Comparison of ENCODE assay signal across 13 cellular contexts in genomic region chr21:44496900-44497550, GRCh38. TPM values are rescaled to one million over a fixed set of nuclear protein-coding genes. Genes with fewer than 3 reads are reported as not detected.
DNase-seq lines count a peak whose midpoint lies in the region; ATAC-seq and TF ChIP-seq lines count a peak whose summit lies in the region.
"Had no signal": no experiment of that assay in that cellular context is flagged by ENCODE, and none has a peak within 500 bp of the region (broad histone marks: within the 10 kb centered on the region; RNA-seq: fewer than 3 reads in every experiment).

No MANE protein-coding gene starts in this region.

- TF ChIP-seq CTCF in ascending aorta (IDR thresholded peaks at IDR 0.05) (no peak), nephron (IDR thresholded peaks at IDR 0.05; ENCODE audit: unreplicated experiment in 3 of 3) (no peak), Caco-2 (IDR thresholded peaks at IDR 0.05; ENCODE audit: insufficient read depth in 1 of 2, low read depth in 1 of 2, low read length in 1 of 2, severe bottlenecking in 1 of 2, unreplicated experiment in 1 of 2) (no peak)

- peaks cover 43 to 62% (median 52%) of the 10 kb centered on the region in 10 experiments for H3K4me1 ChIP-seq in BLaER1 treated with 17β-estradiol and CSF1 and Interleukin-3, amounts not matched to agents 10 nM and 100 nM
- no peaks in the 10 kb centered on the region for H3K4me1 ChIP-seq in ascending aorta
- H3K4me1 ChIP-seq in Caco-2 = no peaks in the 10 kb centered on the region

- H3K9me3 ChIP-seq in BLaER1 treated with 17β-estradiol and CSF1 and Interleukin-3, amounts not matched to agents 10 nM and 100 nM (replicated peaks in 1 of 11) = peaks cover 20 to 41% (median 27%) of the 10 kb centered on the region in 11 experiments
- H3K9me3 ChIP-seq in ascending aorta = peaks cover 10 to 19% of the 10 kb centered on the region in 2 donors
- H3K9me3 ChIP-seq in Caco-2 = peaks cover 14% of the 10 kb centered on the region; the same call in 1 of the 2 replicates

- H3K27ac ChIP-seq in BLaER1 treated with 17β-estradiol and CSF1 and Interleukin-3, amounts not matched to agents 10 nM and 100 nM = peak overlapping the region in 1 of 11 experiments; percentile 20; a peak in 1 of 22 replicates
- peak overlapping the region; percentile 18 to 28 for H3K27ac ChIP-seq in ascending aorta

- POLR2A ChIA-PET in Caco-2 (lab: Charles Lee) = no interaction called here

- no peak for ATAC-seq in SK-N-SH treated with all-trans-retinoic acid at 6 μM for 48 hours

- H3K4me3 ChIP-seq in BLaER1 treated with 17β-estradiol and CSF1 and Interleukin-3, amounts not matched to agents 10 nM and 100 nM = no peak overlapping the region
- H3K4me3 ChIP-seq in ascending aorta = no peak overlapping the region
- no peak overlapping the region for H3K4me3 ChIP-seq in Caco-2 (ENCODE audit: low read depth, low read length)

- peak overlapping the region; percentile 41 to 71 (median 59) for H3K4me2 ChIP-seq in BLaER1 treated with 17β-estradiol and CSF1 and Interleukin-3, amounts not matched to agents 10 nM and 100 nM

- H3K4me3 Mint-ChIP-seq in nephron (no peak overlapping the region), Caco-2 (ENCODE audit: unreplicated experiment) (no peak overlapping the region)

- no TSS peak for BruUV-seq in Caco-2 (replicated peaks; lab: Mats Ljungman, UMichigan)

- peaks cover 19% of the 10 kb centered on the region for H3K4me1 Mint-ChIP-seq in nephron
- H3K4me1 Mint-ChIP-seq in Caco-2 (ENCODE audit: low read depth, unreplicated experiment) = no peaks in the 10 kb centered on the region

- H3K27me3 Mint-ChIP-seq in nephron (ENCODE audit: low read depth) = peaks cover 26% of the 10 kb centered on the region
- no peaks in the 10 kb centered on the region for H3K27me3 Mint-ChIP-seq in Caco-2 (ENCODE audit: insufficient read depth, unreplicated experiment)

- H3K36me3 ChIP-seq in BLaER1 treated with 17β-estradiol and CSF1 and Interleukin-3, amounts not matched to agents 10 nM and 100 nM = peaks cover 3 to 43% (median 27%) of the 10 kb centered on the region in 11 experiments; a peak in 21 of 22 replicates
- H3K36me3 ChIP-seq in ascending aorta (no peaks in the 10 kb centered on the region), Caco-2 (ENCODE audit: control insufficient read depth, insufficient read depth, low read length) (no peaks in the 10 kb centered on the region)

- peaks cover 15% of the 10 kb centered on the region for H3K36me3 Mint-ChIP-seq in nephron (ENCODE audit: low read depth)
- H3K36me3 Mint-ChIP-seq in Caco-2 (ENCODE audit: insufficient read depth, unreplicated experiment) = no peaks in the 10 kb centered on the region

- no peaks in the 10 kb centered on the region; a peak in 1 of 22 replicates for H4K20me1 ChIP-seq in BLaER1 treated with 17β-estradiol and CSF1 and Interleukin-3, amounts not matched to agents 10 nM and 100 nM

- no peaks in the 10 kb centered on the region for H3K27me3 ChIP-seq in BLaER1 treated with 17β-estradiol and CSF1 and Interleukin-3, amounts not matched to agents 10 nM and 100 nM
- H3K27me3 ChIP-seq in ascending aorta = no peaks in the 10 kb centered on the region
- H3K27me3 ChIP-seq in Caco-2 (replicated peaks; ENCODE audit: control insufficient read depth, insufficient read depth, low read length) = no peaks in the 10 kb centered on the region

- H3K9me3 Mint-ChIP-seq in nephron = peaks cover 16% of the 10 kb centered on the region
- H3K9me3 Mint-ChIP-seq in Caco-2 (ENCODE audit: unreplicated experiment) = peaks cover 16% of the 10 kb centered on the region

- peak; percentile 78 for DNase-seq in NCI-H1092 treated with DMSO at 0.1 percent for 48 hours (lab: John Stamatoyannopoulos, UW)
- no peak for DNase-seq in ascending aorta (ENCODE audit: low spot score in 2 of 2)
- DNase-seq in stimulated activated CD4-positive, alpha-beta T cell treated with anti-CD3 and anti-CD28 coated beads, Interleukin-15, amount 100 ng/mL, for 24 hours = no peak
- DNase-seq in Caco-2 = no peak
- no peak for DNase-seq in dermis blood vessel endothelial cell
- DNase-seq: activated CD4-positive, alpha-beta T cell treated with anti-CD3 and anti-CD28 coated beads, Interleukin-2, amount 50 U/mL, for 4 hours; DND-41; NCI-H82; SHP77 had no signal

- intact Hi-C loops in ascending aorta (cut with DNase I) (no loop called here), Caco-2 (cut with micrococcal nuclease; ENCODE audit: unreplicated experiment) (no loop called here)

- CTCF ChIA-PET in Caco-2 (lab: Charles Lee) = interaction anchor here (0.8 kb wide), 1 partner anchor 189 kb away, joined by 11 read pairs; no protein-coding TSS in a partner anchor

- peak overlapping the region in 4 of 11 experiments; percentile 1 to 28 (median 15); a peak in 1 of 22 replicates for H3K9ac ChIP-seq in BLaER1 treated with 17β-estradiol and CSF1 and Interleukin-3, amounts not matched to agents 10 nM and 100 nM

- H3K27ac Mint-ChIP-seq in nephron (peak overlapping the region in 2 of 3 experiments; percentile 23 to 51), Caco-2 (ENCODE audit: unreplicated experiment) (no peak overlapping the region)

TF ChIP-seq in SK-N-SH treated with all-trans-retinoic acid at 6 μM for 48 hours, 23 proteins besides CTCF, POLR2A, EP300 and RAD21:
- TF ChIP-seq ZFP3 (CRISPR knock-in tag; IDR thresholded peaks at IDR 0.05) (no peak), GLIS3 (CRISPR knock-in tag; IDR thresholded peaks at IDR 0.05) (no peak), ZNF565 (CRISPR knock-in tag; conservative IDR thresholded peaks at IDR 0.05; ENCODE audit: low read depth) (no peak), ARNTL (CRISPR knock-in tag; IDR thresholded peaks at IDR 0.05; ENCODE audit: borderline replicate concordance, low read depth) (no peak)

RNA-seq across cellular contexts. Expression of gene LRRC3, which starts 41.7 kb away (rescaled TPM):
- total RNA-seq in ascending aorta (2.2 TPM), Caco-2 (2022) (4.5 and 4.7 TPM in 2 replicates), dermis blood vessel endothelial cell (1.9 and 2.1 TPM in 2 replicates)
- total RNA-seq: M059J had no signal

RNA-seq across cellular contexts. Expression of gene KRTAP10-1, which starts 43.0 kb away (rescaled TPM):
- not detected for total RNA-seq in ascending aorta
- not detected in 2 replicates for total RNA-seq in Caco-2 (2022)
- not detected in 2 replicates for total RNA-seq in dermis blood vessel endothelial cell
- total RNA-seq: M059J had no signal

RNA-seq across cellular contexts. Expression of gene KRTAP10-2, which starts 54.3 kb away (rescaled TPM):
- total RNA-seq in ascending aorta = not detected
- total RNA-seq in Caco-2 (2022) = not detected in 2 replicates
- not detected in 2 replicates for total RNA-seq in dermis blood vessel endothelial cell
- total RNA-seq: M059J had no signal
